13 cellular contexts compared by ENCODE assay signal in the genomic region with DNA sequence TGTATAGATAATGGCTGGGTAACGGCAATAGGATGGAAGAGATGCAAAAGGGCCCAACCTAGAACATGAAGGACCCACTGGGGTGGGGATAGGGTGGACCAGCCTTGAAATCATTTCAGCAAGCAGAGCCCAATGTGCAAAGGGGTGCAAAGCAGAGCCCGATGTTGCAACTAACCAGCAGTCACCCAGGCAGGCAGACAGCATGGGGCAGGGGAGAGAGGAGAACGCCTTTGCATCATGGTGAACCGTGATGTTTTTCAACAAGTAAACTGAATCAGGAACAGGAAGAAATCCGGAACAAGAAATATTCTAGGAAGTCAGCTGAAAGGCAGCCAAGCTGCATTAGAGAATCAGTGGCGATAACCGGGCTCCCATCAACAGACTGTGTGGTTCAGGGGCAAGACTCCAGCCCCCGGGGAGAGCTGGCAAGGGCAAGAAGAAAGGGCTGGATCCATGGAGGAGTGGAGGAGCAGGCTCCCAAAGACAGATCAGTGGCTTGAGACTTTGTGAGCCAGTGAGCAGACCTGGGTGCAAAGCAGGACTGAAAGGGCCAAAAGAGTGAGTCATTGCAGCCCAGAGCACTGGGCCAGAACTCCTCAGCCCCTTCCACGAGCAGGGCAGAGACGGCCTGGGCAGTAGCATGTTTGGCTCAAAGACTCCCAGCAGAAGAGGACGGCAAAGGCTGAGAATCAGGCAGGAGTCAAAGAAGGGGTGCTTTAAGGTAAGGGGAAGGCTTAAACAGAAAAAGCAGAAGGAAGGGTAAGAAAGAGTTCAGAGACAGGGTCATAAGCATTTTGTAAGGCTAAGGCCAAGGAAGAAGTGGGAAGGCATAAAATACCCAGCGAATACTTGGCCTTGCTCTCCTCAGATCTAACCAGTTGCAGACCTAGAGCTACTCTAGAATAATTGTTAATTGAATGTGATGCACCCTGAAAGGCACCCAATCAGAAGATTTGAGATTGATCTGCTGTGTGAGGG.
DNase-seq lines count a peak whose midpoint lies in the region; ATAC-seq, FAIRE-seq and TF ChIP-seq lines count a peak whose summit lies in the region.
"Had no signal": no experiment of that assay in that cellular context is flagged by ENCODE, and none has a peak within 500 bp of the region (broad histone marks: within the 10 kb centered on the region; RNA-seq: fewer than 3 reads in every experiment).

No MANE protein-coding gene starts in this region.

- H3K4me1 Mint-ChIP-seq in stimulated activated effector memory CD8-positive, alpha-beta T cell treated with anti-CD3 and anti-CD28 coated beads, Interleukin-12 subunit alpha, Interleukin-12 subunit beta, amount 100 ng/mL, for 72 hours = no peaks in the 10 kb centered on the region
- H3K4me1 Mint-ChIP-seq in osteocyte (ENCODE audit: unreplicated experiment) = peaks cover 19% of the 10 kb centered on the region

- no peak overlapping the region for H3K4me3 Mint-ChIP-seq in stimulated activated effector memory CD8-positive, alpha-beta T cell treated with anti-CD3 and anti-CD28 coated beads, Interleukin-12 subunit alpha, Interleukin-12 subunit beta, amount 100 ng/mL, for 72 hours
- H3K4me3 Mint-ChIP-seq in osteocyte (ENCODE audit: unreplicated experiment) = no peak overlapping the region

- H3K36me3 ChIP-seq in body of pancreas (replicated peaks in 1 of 2; ENCODE audit: insufficient read depth in 1 of 2, low read depth in 2 of 2) (no peaks in the 10 kb centered on the region), kidney (ENCODE audit: control insufficient read depth in 1 of 2, insufficient read depth in 2 of 2, low read length in 2 of 2) (no peaks in the 10 kb centered on the region)

- no peak for FAIRE-seq in kidney (lab: Jason Lieb, UNC)
- FAIRE-seq: bronchial epithelial cell had no signal

- TF ChIP-seq POLR2A in body of pancreas (IDR thresholded peaks at IDR 0.05) = no peak

- WGBS in body of pancreas, 2 donors = 70 to 80% methylated on average over 12 of the region's 12 CpGs

- H3K36me3 Mint-ChIP-seq in stimulated activated effector memory CD8-positive, alpha-beta T cell treated with anti-CD3 and anti-CD28 coated beads, Interleukin-12 subunit alpha, Interleukin-12 subunit beta, amount 100 ng/mL, for 72 hours = no peaks in the 10 kb centered on the region
- no peaks in the 10 kb centered on the region for H3K36me3 Mint-ChIP-seq in osteocyte (ENCODE audit: unreplicated experiment)

- intact Hi-C loops in body of pancreas (cut with DNase I) = no loop called here
- intact Hi-C loops in kidney (cut with DNase I) = no loop called here

- H3K4me1 ChIP-seq in body of pancreas (no peaks in the 10 kb centered on the region), kidney (ENCODE audit: control insufficient read depth in 1 of 2, insufficient read depth in 1 of 2, low read depth in 1 of 2, low read length in 2 of 2) (no peaks in the 10 kb centered on the region)

- H3K9ac ChIP-seq in kidney (ENCODE audit: low read length in 2 of 2) = no peak overlapping the region

- no peak overlapping the region for H3K27ac Mint-ChIP-seq in stimulated activated effector memory CD8-positive, alpha-beta T cell treated with anti-CD3 and anti-CD28 coated beads, Interleukin-12 subunit alpha, Interleukin-12 subunit beta, amount 100 ng/mL, for 72 hours
- H3K27ac Mint-ChIP-seq in osteocyte (ENCODE audit: unreplicated experiment) = no peak overlapping the region

- H3K27ac ChIP-seq in body of pancreas (peak overlapping the region in 1 of 4 donors; percentile 49), kidney (ENCODE audit: low read depth in 2 of 2, low read length in 2 of 2) (no peak overlapping the region)

- H3K27me3 Mint-ChIP-seq in osteocyte (ENCODE audit: unreplicated experiment) = peaks cover 15% of the 10 kb centered on the region

- DNase-seq in HCEC 1CT (peak; percentile 9), body of pancreas (peak in 1 of 4 donors; percentile 32), kidney (peak; percentile 65), osteocyte (ENCODE audit: extremely low spot score, unreplicated experiment) (no peak), NCI-H1048 (lab: John Stamatoyannopoulos, UW) (no peak), mucosa of gallbladder (ENCODE audit: low spot score) (no peak)
- DNase-seq in stimulated activated effector memory CD8-positive, alpha-beta T cell treated with anti-CD3 and anti-CD28 coated beads, Interleukin-12 subunit alpha, Interleukin-12 subunit beta, amount 100 ng/mL, for 72 hours (ENCODE audit: low spot score in 2 of 2) = no peak
- DNase-seq in activated CD8-positive, alpha-beta memory T cell treated with anti-CD3 and anti-CD28 coated beads for 24 hours = no peak
- DNase-seq: activated T-cell treated with anti-CD3 and anti-CD28 coated beads for 4 hours, KBM-7, left colon, NCI-H2227 treated with DMSO at 0.1 percent for 48 hours had no signal

- TF ChIP-seq CTCF in body of pancreas (IDR thresholded peaks at IDR 0.05) = no peak
- no peak for TF ChIP-seq CTCF in kidney (IDR thresholded peaks at IDR 0.05; ENCODE audit: borderline replicate concordance, extremely low read depth, insufficient read depth)
- no peak for TF ChIP-seq CTCF in osteocyte (IDR thresholded peaks at IDR 0.05)

- H3K9me3 Mint-ChIP-seq in stimulated activated effector memory CD8-positive, alpha-beta T cell treated with anti-CD3 and anti-CD28 coated beads, Interleukin-12 subunit alpha, Interleukin-12 subunit beta, amount 100 ng/mL, for 72 hours = no peaks in the 10 kb centered on the region
- H3K9me3 Mint-ChIP-seq in osteocyte (ENCODE audit: unreplicated experiment) = peaks cover 5% of the 10 kb centered on the region

- H3K4me3 ChIP-seq in body of pancreas = no peak overlapping the region
- H3K4me3 ChIP-seq in kidney (ENCODE audit: low read length in 2 of 2) = no peak overlapping the region

- H3K27me3 ChIP-seq in body of pancreas = no peaks in the 10 kb centered on the region

- no peaks in the 10 kb centered on the region for H3K9me3 ChIP-seq in body of pancreas
- H3K9me3 ChIP-seq in kidney (ENCODE audit: control insufficient read depth in 1 of 2, low read length in 2 of 2) = no peaks in the 10 kb centered on the region

- ATAC-seq in body of pancreas = peak; percentile 27
- peak; percentile 19 for ATAC-seq in stimulated activated effector memory CD8-positive, alpha-beta T cell treated with anti-CD3 and anti-CD28 coated beads, Interleukin-12 subunit alpha, Interleukin-12 subunit beta, amount 100 ng/mL, for 72 hours
- ATAC-seq: left colon had no signal

Comparison
In these comparisons a context has a peak if more than half of its experiments do, and no peak if none do; other contexts are left out.
1. DNase-seq: peak in HCEC 1CT (single experiment) and kidney (single experiment); none in stimulated activated effector memory CD8-positive, alpha-beta T cell treated with anti-CD3 and anti-CD28 coated beads, Interleukin-12 subunit alpha, Interleukin-12 subunit beta, amount 100 ng/mL, for 72 hours (0 of 2), osteocyte (single experiment), NCI-H1048 (single experiment), mucosa of gallbladder (single experiment) and activated CD8-positive, alpha-beta memory T cell treated with anti-CD3 and anti-CD28 coated beads for 24 hours (single experiment).